8 cellular contexts compared by ENCODE assay signal in genomic region chr7:18064242-18064838, GRCh38. TPM values are rescaled to one million over a fixed set of nuclear protein-coding genes. Genes with fewer than 3 reads are reported as not detected.
DNase-seq lines count a peak whose midpoint lies in the region; ATAC-seq, FAIRE-seq and TF ChIP-seq lines count a peak whose summit lies in the region.

No MANE protein-coding gene starts in this region.

- peak; percentile 20 for TF ChIP-seq CTCF in kidney (IDR thresholded peaks at IDR 0.05; ENCODE audit: borderline replicate concordance, extremely low read depth, insufficient read depth)

- no peak for FAIRE-seq in kidney (lab: Jason Lieb, UNC)

- DNase-seq in A172 (ENCODE audit: low spot score) (peak; percentile 16), EL (peak; percentile 36), SK-MEL-5 (ENCODE audit: low read depth, low spot score) (peak; percentile 88), kidney (no peak), kidney glomerular epithelial cell (lab: John Stamatoyannopoulos, UW) (no peak)
- DNase-seq in activated effector memory CD4-positive, alpha-beta T cell treated with anti-CD3 and anti-CD28 coated beads, Interleukin-2, amount 50 U/mL, for 16 hours, result no peak

- ATAC-seq in HG02885 (IDR thresholded peaks at IDR 0.05; ENCODE audit: poor library complexity, unreplicated experiment), result peak; percentile 75
- no peak for ATAC-seq in activated T-helper 17 cell treated with anti-CD3 and anti-CD28 coated beads, Interleukin-2, amount 50 U/mL, for 72 hours (replicated peaks)

- H3K9me3 Mint-ChIP-seq in activated T-helper 17 cell treated with anti-CD3 and anti-CD28 coated beads, Interleukin-2, amount 50 U/mL, for 72 hours, result no peaks in the 10 kb centered on the region

- H3K36me3 ChIP-seq in kidney (ENCODE audit: control insufficient read depth in 1 of 2, insufficient read depth in 2 of 2, low read length in 2 of 2), result no peaks in the 10 kb centered on the region

- H3K27me3 Mint-ChIP-seq in activated T-helper 17 cell treated with anti-CD3 and anti-CD28 coated beads, Interleukin-2, amount 50 U/mL, for 72 hours, result peaks cover 9% of the 10 kb centered on the region

- H3K4me1 Mint-ChIP-seq in activated T-helper 17 cell treated with anti-CD3 and anti-CD28 coated beads, Interleukin-2, amount 50 U/mL, for 72 hours, result no peaks in the 10 kb centered on the region

- no peak overlapping the region for H3K27ac ChIP-seq in kidney (ENCODE audit: low read depth in 2 of 2, low read length in 2 of 2)

- H3K27ac Mint-ChIP-seq in activated T-helper 17 cell treated with anti-CD3 and anti-CD28 coated beads, Interleukin-2, amount 50 U/mL, for 72 hours, result no peak overlapping the region

- no peak overlapping the region for H3K4me3 ChIP-seq in kidney (ENCODE audit: low read length in 2 of 2)

- H3K9ac ChIP-seq in kidney (ENCODE audit: low read length in 2 of 2), result no peak overlapping the region

- in situ Hi-C loops in SK-MEL-5 (cut with HindIII; ENCODE audit: low pct_unique_long_range_greater_than_20kb, low sequenced_read_pairs), result no loop called here

- no peaks in the 10 kb centered on the region for H3K36me3 Mint-ChIP-seq in activated T-helper 17 cell treated with anti-CD3 and anti-CD28 coated beads, Interleukin-2, amount 50 U/mL, for 72 hours (ENCODE audit: low read depth)

- H3K9me3 ChIP-seq in kidney (ENCODE audit: control insufficient read depth in 1 of 2, low read length in 2 of 2), result no peaks in the 10 kb centered on the region

- intact Hi-C loops in kidney (cut with DNase I), result no loop called here

- no peak overlapping the region for H3K4me3 Mint-ChIP-seq in activated T-helper 17 cell treated with anti-CD3 and anti-CD28 coated beads, Interleukin-2, amount 50 U/mL, for 72 hours

- H3K4me1 ChIP-seq in kidney (ENCODE audit: control insufficient read depth in 1 of 2, insufficient read depth in 1 of 2, low read depth in 1 of 2, low read length in 2 of 2), result no peaks in the 10 kb centered on the region

RNA-seq across cellular contexts. Expression of gene PRPS1L1, which starts 36.7 kb away (rescaled TPM):
- total RNA-seq in A172 (2014; rRNA removed; shearing (Covaris generic)), result not detected in 2 replicates
- total RNA-seq in SK-MEL-5 (2014; rRNA removed; shearing (Covaris generic)), result not detected in 2 replicates
- not detected in 2 replicates for polyA plus RNA-seq in SK-MEL-5 (2015; cell fraction: cytosol; rRNA removed)
- polyA plus RNA-seq in SK-MEL-5 (2015; cell fraction: nucleus; rRNA removed), result not detected in 2 replicates
- not detected for total RNA-seq in kidney
- polyA plus RNA-seq in kidney (ENCODE audit: insufficient read depth, low read depth, low replicate concordance), result not detected
- total RNA-seq in activated T-helper 17 cell treated with anti-CD3 and anti-CD28 coated beads, Interleukin-2, amount 50 U/mL, for 72 hours, result not detected

Comparison
In these comparisons a context has a peak if more than half of its experiments do, and no peak if none do; other contexts are left out.
1. DNase-seq: peak in A172 (single experiment), EL (single experiment) and SK-MEL-5 (single experiment); none in kidney (single experiment), activated effector memory CD4-positive, alpha-beta T cell treated with anti-CD3 and anti-CD28 coated beads, Interleukin-2, amount 50 U/mL, for 16 hours (single experiment) and kidney glomerular epithelial cell (single experiment).